8 cellular contexts compared by ENCODE assay signal in genomic region chr2:159612255-159612901, GRCh38. TPM values are rescaled to one million over a fixed set of nuclear protein-coding genes. Genes with fewer than 3 reads are reported as not detected.
A peak's percentile ranks its signal among the peaks of the same experiment; 100 is the strongest.
DNase-seq lines count a peak whose midpoint lies in the region; ATAC-seq, FAIRE-seq and TF ChIP-seq lines count a peak whose summit lies in the region.

No MANE protein-coding gene starts in this region.

- H3K9ac ChIP-seq in astrocyte (ENCODE audit: low read length): no peak overlapping the region

- peaks cover 22% of the 10 kb centered on the region for H3K4me1 Mint-ChIP-seq in Calu3 (ENCODE audit: low read depth, unreplicated experiment)
- H3K4me1 Mint-ChIP-seq in astrocyte (ENCODE audit: low read depth, unreplicated experiment): peaks cover 14% of the 10 kb centered on the region
- H3K4me1 Mint-ChIP-seq in Caco-2 (ENCODE audit: low read depth, unreplicated experiment): peaks cover 23% of the 10 kb centered on the region

- FAIRE-seq in astrocyte (lab: Jason Lieb, UNC): no peak

- DNase-seq in Calu3: no peak
- DNase-seq in NCI-H1105 (lab: John Stamatoyannopoulos, UW): peak; percentile 37
- no peak for DNase-seq in astrocyte (ENCODE audit: low read depth)
- peak; percentile 70 for DNase-seq in medulla oblongata (ENCODE audit: extremely low spot score)
- DNase-seq in Caco-2: no peak
- no peak for DNase-seq in epidermal melanocyte (ENCODE audit: insufficient read length, low spot score)

- H3K27me3 ChIP-seq in astrocyte (ENCODE audit: insufficient read depth, low read length) (no peaks in the 10 kb centered on the region), Caco-2 (replicated peaks; ENCODE audit: control insufficient read depth, insufficient read depth, low read length) (no peaks in the 10 kb centered on the region)

- H4K20me1 ChIP-seq in astrocyte (ENCODE audit: insufficient read depth, low read length): peaks cover 9% of the 10 kb centered on the region

- H3K36me3 ChIP-seq in astrocyte (ENCODE audit: insufficient read depth, low read length) (no peaks in the 10 kb centered on the region), Caco-2 (ENCODE audit: control insufficient read depth, insufficient read depth, low read length) (no peaks in the 10 kb centered on the region; the same call in 1 of the 2 replicates)

- peaks cover 30% of the 10 kb centered on the region for H3K36me3 Mint-ChIP-seq in Calu3 (ENCODE audit: insufficient read depth, unreplicated experiment)
- no peaks in the 10 kb centered on the region for H3K36me3 Mint-ChIP-seq in astrocyte (ENCODE audit: low read depth, unreplicated experiment)
- H3K36me3 Mint-ChIP-seq in Caco-2 (ENCODE audit: insufficient read depth, unreplicated experiment): peaks cover 20% of the 10 kb centered on the region

- H3K4me2 ChIP-seq in astrocyte (ENCODE audit: low read length): peak overlapping the region; percentile 37

- CTCF ChIA-PET in Calu3 (lab: Charles Lee): no interaction called here
- CTCF ChIA-PET in Caco-2 (lab: Charles Lee): no interaction called here

- no peak overlapping the region for H3K27ac ChIP-seq in astrocyte (ENCODE audit: low read depth, low read length)

- H3K27me3 Mint-ChIP-seq in Calu3 (ENCODE audit: unreplicated experiment): no peaks in the 10 kb centered on the region
- H3K27me3 Mint-ChIP-seq in astrocyte (ENCODE audit: low read depth, unreplicated experiment): no peaks in the 10 kb centered on the region
- H3K27me3 Mint-ChIP-seq in Caco-2 (ENCODE audit: insufficient read depth, unreplicated experiment): no peaks in the 10 kb centered on the region

- POLR2A ChIA-PET in Caco-2 (lab: Charles Lee): no interaction called here

- no peak for TF ChIP-seq CTCF in Calu3 (IDR thresholded peaks at IDR 0.05; ENCODE audit: unreplicated experiment)
- TF ChIP-seq CTCF in astrocyte (IDR thresholded peaks at IDR 0.05; ENCODE audit: insufficient read depth, low read depth, low read length): no peak
- TF ChIP-seq CTCF in Caco-2 (IDR thresholded peaks at IDR 0.05; ENCODE audit: insufficient read depth in 1 of 2, low read depth in 1 of 2, low read length in 1 of 2, severe bottlenecking in 1 of 2, unreplicated experiment in 1 of 2): no peak

- H3K4me3 ChIP-seq in astrocyte (ENCODE audit: insufficient read depth, low read depth, low read length): no peak overlapping the region
- no peak overlapping the region for H3K4me3 ChIP-seq in Caco-2 (ENCODE audit: low read depth, low read length)

- peaks cover 90% of the 10 kb centered on the region for H3K79me2 ChIP-seq in astrocyte (ENCODE audit: insufficient read depth, low read length)

- BruUV-seq in Calu3 (replicated peaks; lab: Mats Ljungman, UMichigan) (no TSS peak), Caco-2 (replicated peaks; lab: Mats Ljungman, UMichigan) (no TSS peak)

- ATAC-seq in GM21381 (IDR thresholded peaks at IDR 0.05; ENCODE audit: unreplicated experiment) (no peak), HG03432 (IDR thresholded peaks at IDR 0.05; ENCODE audit: unreplicated experiment) (no peak)

- intact Hi-C loops in Calu3 (cut with micrococcal nuclease; ENCODE audit: unreplicated experiment) (no loop called here), Caco-2 (cut with micrococcal nuclease; ENCODE audit: unreplicated experiment) (no loop called here)

- no peaks in the 10 kb centered on the region for H3K9me3 ChIP-seq in astrocyte (ENCODE audit: insufficient read depth, low read depth, low read length)
- H3K9me3 ChIP-seq in Caco-2: no peaks in the 10 kb centered on the region

- H3K27ac Mint-ChIP-seq in Calu3 (ENCODE audit: unreplicated experiment) (peak overlapping the region; percentile 38), astrocyte (ENCODE audit: unreplicated experiment) (peak overlapping the region; percentile 56), Caco-2 (ENCODE audit: unreplicated experiment) (no peak overlapping the region)

- H3K4me3 Mint-ChIP-seq in Calu3 (ENCODE audit: low read depth, unreplicated experiment): no peak overlapping the region
- H3K4me3 Mint-ChIP-seq in astrocyte (ENCODE audit: unreplicated experiment): peak overlapping the region; percentile 63
- no peak overlapping the region for H3K4me3 Mint-ChIP-seq in Caco-2 (ENCODE audit: unreplicated experiment)

- H3K9me3 Mint-ChIP-seq in Calu3 (ENCODE audit: low read depth, unreplicated experiment) (no peaks in the 10 kb centered on the region), astrocyte (ENCODE audit: unreplicated experiment) (no peaks in the 10 kb centered on the region), Caco-2 (ENCODE audit: unreplicated experiment) (no peaks in the 10 kb centered on the region)

- H3K4me1 ChIP-seq in astrocyte (ENCODE audit: insufficient read depth, low read length) (peaks cover 5% of the 10 kb centered on the region), Caco-2 (peaks cover 28% of the 10 kb centered on the region)

- H2AFZ ChIP-seq in astrocyte (ENCODE audit: low read depth, low read length): no peak overlapping the region

RNA-seq across cellular contexts. Expression of gene BAZ2B, which starts 4.0 kb away (rescaled TPM):
- total RNA-seq in Calu3 (2022) (43.3 and 46.4 TPM in 2 replicates), astrocyte (60.9 and 69.8 TPM in 2 replicates), Caco-2 (2022) (32.9 and 34.6 TPM in 2 replicates)

Comparison
In these comparisons a context has a peak if more than half of its experiments do, and no peak if none do; other contexts are left out.
1. DNase-seq: peak in NCI-H1105 (single experiment) and medulla oblongata (single experiment); none in Calu3 (single experiment), astrocyte (single experiment), Caco-2 (0 of 2) and epidermal melanocyte (single experiment).